ENCODE assay signal across 13 cellular contexts in genomic region chr11:124875401-124875800, GRCh38. TPM values are rescaled to one million over a fixed set of nuclear protein-coding genes. Genes with fewer than 3 reads are reported as not detected.
DNase-seq lines count a peak whose midpoint lies in the region; ATAC-seq, FAIRE-seq and TF ChIP-seq lines count a peak whose summit lies in the region.
"Had no signal": no experiment of that assay in that cellular context is flagged by ENCODE, and none has a peak within 500 bp of the region (broad histone marks: within the 10 kb centered on the region; RNA-seq: fewer than 3 reads in every experiment).

No MANE protein-coding gene starts in this region.

- no peak overlapping the region for H2BK15ac ChIP-seq in H1 (ENCODE audit: low read length)

- no peaks in the 10 kb centered on the region for H3K9me3 ChIP-seq in CD8-positive, alpha-beta memory T cell (ENCODE audit: low read length)
- no peaks in the 10 kb centered on the region for H3K9me3 ChIP-seq in OCI-LY3 (ENCODE audit: insufficient read depth, low read length)
- no peaks in the 10 kb centered on the region for H3K9me3 ChIP-seq in H1 (ENCODE audit: insufficient read depth in 2 of 2, low read depth in 1 of 2, low read length in 1 of 2)
- no peaks in the 10 kb centered on the region for H3K9me3 ChIP-seq in left lung

- H3K79me1 ChIP-seq in H1 (ENCODE audit: low read depth, low read length) = no peaks in the 10 kb centered on the region

- no peak for FAIRE-seq in H1 (lab: Jason Lieb, UNC)

- no peak overlapping the region for H3K23ac ChIP-seq in H1 (ENCODE audit: insufficient read length)

- POLR2A ChIA-PET in CD8-positive, alpha-beta memory T cell (lab: Charles Lee) = no interaction called here
- POLR2A ChIA-PET in H1 (lab: Charles Lee; ENCODE audit: partially characterized antibody) = interaction anchor here (0.6 kb wide), 1 partner anchor 14 kb away, joined by 4 read pairs; no protein-coding TSS in a partner anchor

- ATAC-seq in left lung (no peak), HG03520 (IDR thresholded peaks at IDR 0.05; ENCODE audit: unreplicated experiment) (no peak), HG02870 (IDR thresholded peaks at IDR 0.05; ENCODE audit: unreplicated experiment) (no peak)

- 33% methylated on average over 3 of the region's 3 CpGs; no CpG with 5 or more reads in 1 of the 2 experiments for WGBS in H1 (ENCODE audit: extremely low coverage in 1 of 2, insufficient coverage in 1 of 2, insufficient read length in 1 of 2, insufficient replicate concordance in 2 of 2, low coverage in 1 of 2, low lambda C conversion rate in 2 of 2, missing lambda C conversion rate in 1 of 2), 2 experiments

- H2BK20ac ChIP-seq in H1 (ENCODE audit: low read length) = no peak overlapping the region

- no peak overlapping the region for H4K91ac ChIP-seq in H1 (replicated peaks; ENCODE audit: insufficient read length, low read length)

- TF ChIP-seq POLR2A in H1 (IDR thresholded peaks at IDR 0.05; ENCODE audit: control extremely low read depth in 1 of 2, low read depth in 2 of 2, low read length in 2 of 2) = no peak

- CTCF ChIA-PET in CD8-positive, alpha-beta memory T cell (lab: Charles Lee) = interaction anchor here (0.7 to 2.6 kb wide), 17 partner anchors 9 to 238 kb away, joined by 3 to 21 read pairs (median 5); partner anchors contain the start of genes CCDC15 and ROBO3
- CTCF ChIA-PET in H1 (lab: Charles Lee; ENCODE audit: partially characterized antibody) = interaction anchor here (0.9 to 3.0 kb wide), 9 partner anchors 9 to 73 kb away, joined by 3 to 22 read pairs (median 5); no protein-coding TSS in a partner anchor

- peaks cover 14 to 26% (median 21%) of the 10 kb centered on the region in 3 donors for H3K4me1 Mint-ChIP-seq in CD8-positive, alpha-beta memory T cell
- H3K4me1 Mint-ChIP-seq in osteocyte (ENCODE audit: unreplicated experiment) = peaks cover 17% of the 10 kb centered on the region

- DNase-seq in CD8-positive, alpha-beta memory T cell = peak in 1 of 5 donors; percentile 25
- no peak for DNase-seq in H1 (ENCODE audit: low read depth in 1 of 2, low spot score in 2 of 2)
- DNase-seq in osteocyte (ENCODE audit: extremely low spot score, unreplicated experiment) = no peak
- no peak for DNase-seq in left lung
- no peak for DNase-seq in DMS53 (lab: John Stamatoyannopoulos, UW)
- DNase-seq: activated effector memory CD4-positive, alpha-beta T cell treated with anti-CD3 and anti-CD28 coated beads, Interleukin-2, amount 50 U/mL, for 16 hours; Karpas-422; retina; RPMI8226 had no signal

- peaks cover 34 to 48% of the 10 kb centered on the region in 2 donors for H3K27me3 Mint-ChIP-seq in CD8-positive, alpha-beta memory T cell
- peaks cover 36% of the 10 kb centered on the region for H3K27me3 Mint-ChIP-seq in osteocyte (ENCODE audit: unreplicated experiment)

- TF ChIP-seq RAD21 in H1 (IDR thresholded peaks at IDR 0.05 in 1 of 2, conservative IDR thresholded peaks at IDR 0.05 in 1 of 2; ENCODE audit: low read depth in 2 of 2, low read length in 2 of 2) = no peak

- peaks cover 16% of the 10 kb centered on the region for H3K4me1 ChIP-seq in CD8-positive, alpha-beta memory T cell (ENCODE audit: insufficient read depth, low read length)
- H3K4me1 ChIP-seq in OCI-LY3 (ENCODE audit: low read length) (peaks cover 4% of the 10 kb centered on the region; the same call in 1 of the 2 replicates), H1 (replicated peaks in 1 of 4; ENCODE audit: control insufficient read depth in 3 of 4, insufficient read depth in 4 of 4, low read length in 3 of 4) (peaks cover 0 to 12% (median 8%) of the 10 kb centered on the region in 4 experiments; a peak in 5 of 7 replicates), left lung (peaks cover 11 to 17% of the 10 kb centered on the region in 2 donors)

- no peak overlapping the region for H2BK120ac ChIP-seq in H1 (replicated peaks; ENCODE audit: low read depth, low read length)

- peaks cover 8% of the 10 kb centered on the region; the same call in 1 of the 2 replicates for H3K23me2 ChIP-seq in H1 (ENCODE audit: low read depth, low read length)

- intact Hi-C loops in left lung (cut with DNase I) = no loop called here

- H2AFZ ChIP-seq in OCI-LY3 (ENCODE audit: low read depth, low read length) (peak overlapping the region; percentile 92; the same call in 1 of the 2 replicates), H1 (ENCODE audit: low read length) (no peak overlapping the region)

- no peak overlapping the region for H4K5ac ChIP-seq in H1 (ENCODE audit: insufficient read length, low read depth, low read length)

- no peak overlapping the region for H3K27ac ChIP-seq in CD8-positive, alpha-beta memory T cell (ENCODE audit: low read depth, low read length)
- no peak overlapping the region for H3K27ac ChIP-seq in OCI-LY3 (ENCODE audit: low read length)
- H3K27ac ChIP-seq in H1 (ENCODE audit: low read depth, low read length) = no peak overlapping the region
- no peak overlapping the region for H3K27ac ChIP-seq in left lung

- H3K9me3 Mint-ChIP-seq in CD8-positive, alpha-beta memory T cell = peaks cover 0 to under 1% (median 0%) of the 10 kb centered on the region in 5 donors
- H3K9me3 Mint-ChIP-seq in osteocyte (ENCODE audit: unreplicated experiment) = no peaks in the 10 kb centered on the region

- no peak overlapping the region for H3K56ac ChIP-seq in H1 (replicated peaks; ENCODE audit: insufficient read length, low read depth, low read length)

- H2AK5ac ChIP-seq in H1 (ENCODE audit: low read depth, low read length) = no peak overlapping the region

- no peak overlapping the region for H3K4me3 ChIP-seq in CD8-positive, alpha-beta memory T cell (ENCODE audit: low read length)
- H3K4me3 ChIP-seq in OCI-LY3 (ENCODE audit: low read length) (peak overlapping the region; percentile 92; the same call in 1 of the 2 replicates), H1 (ENCODE audit: extremely low read depth in 1 of 4, insufficient read depth in 2 of 4, low read depth in 3 of 4, low read length in 4 of 4) (peak overlapping the region in 3 of 4 experiments; percentile 56 to 76 (median 66); a peak in 6 of 8 replicates), left lung (no peak overlapping the region)

- H3K9ac ChIP-seq in OCI-LY3 (ENCODE audit: low read length) = no peak overlapping the region; the same call in 1 of the 2 replicates
- no peak overlapping the region for H3K9ac ChIP-seq in H1 (replicated peaks in 1 of 4; ENCODE audit: extremely low read depth in 1 of 4, low read depth in 3 of 4, low read length in 3 of 4)

- H3K4me2 ChIP-seq in OCI-LY3 (ENCODE audit: low read length) = peak overlapping the region; percentile 82; the same call in 1 of the 2 replicates
- H3K4me2 ChIP-seq in H1 (ENCODE audit: insufficient read depth in 1 of 2, low read depth in 2 of 2, low read length in 2 of 2) = peak overlapping the region; percentile 40 to 75

- no peak for TF ChIP-seq EP300 in H1 (IDR thresholded peaks at IDR 0.05; ENCODE audit: borderline replicate concordance in 1 of 2, low read depth in 2 of 2, low read length in 2 of 2)

- H3K4me3 Mint-ChIP-seq in CD8-positive, alpha-beta memory T cell = peak overlapping the region; percentile 67 to 97 (median 80)
- peak overlapping the region; percentile 85 for H3K4me3 Mint-ChIP-seq in osteocyte (ENCODE audit: unreplicated experiment)

- peak overlapping the region in 5 of 8 donors; percentile 33 to 64 (median 48) for H3K27ac Mint-ChIP-seq in CD8-positive, alpha-beta memory T cell
- peak overlapping the region; percentile 56 for H3K27ac Mint-ChIP-seq in osteocyte (ENCODE audit: unreplicated experiment)

- no peak overlapping the region for H3K4ac ChIP-seq in H1 (replicated peaks; ENCODE audit: insufficient read length, low read depth, low read length)

- H4K8ac ChIP-seq in H1 (ENCODE audit: extremely low read depth, insufficient read depth, low read length) = no peak overlapping the region

- H3K27me3 ChIP-seq in CD8-positive, alpha-beta memory T cell (ENCODE audit: insufficient read depth, low read length, poor library complexity, severe bottlenecking) = peaks cover 3% of the 10 kb centered on the region
- H3K27me3 ChIP-seq in OCI-LY3 (ENCODE audit: low read depth, low read length) = peaks cover 8% of the 10 kb centered on the region; the same call in 1 of the 2 replicates
- H3K27me3 ChIP-seq in H1 (replicated peaks in 1 of 4; ENCODE audit: control insufficient read depth in 3 of 4, extremely low read depth in 1 of 4, insufficient read depth in 3 of 4, low read length in 3 of 4) = peaks cover 11 to 56% (median 48%) of the 10 kb centered on the region in 4 experiments
- peaks cover 17 to 75% of the 10 kb centered on the region in 2 donors for H3K27me3 ChIP-seq in left lung

- H4K20me1 ChIP-seq in OCI-LY3 (ENCODE audit: insufficient read depth, low read length) (no peaks in the 10 kb centered on the region), H1 (replicated peaks in 1 of 2; ENCODE audit: control insufficient read depth in 1 of 2, insufficient read depth in 2 of 2, low read length in 2 of 2) (no peaks in the 10 kb centered on the region)

- no peaks in the 10 kb centered on the region for H3K36me3 ChIP-seq in CD8-positive, alpha-beta memory T cell (ENCODE audit: insufficient read depth, low read length)
- H3K36me3 ChIP-seq in OCI-LY3 (replicated peaks; ENCODE audit: low read depth, low read length) (no peaks in the 10 kb centered on the region), H1 (ENCODE audit: control insufficient read depth in 2 of 4, insufficient read depth in 4 of 4, low read length in 3 of 4) (no peaks in the 10 kb centered on the region), left lung (no peaks in the 10 kb centered on the region)

- H3K18ac ChIP-seq in H1 (ENCODE audit: extremely low read depth, low read length) = 0 out of 2 replicates have a peak overlapping the region, but pooled peaks have one; percentile 28

- H2BK5ac ChIP-seq in H1 (ENCODE audit: low read depth, low read length) = no peak overlapping the region

- no peak overlapping the region for H3K14ac ChIP-seq in H1 (ENCODE audit: insufficient read length)

- H3K79me2 ChIP-seq in OCI-LY3 (ENCODE audit: low read length) (no peaks in the 10 kb centered on the region), H1 (ENCODE audit: control insufficient read depth in 1 of 2, insufficient read depth in 2 of 2, low read length in 2 of 2) (no peaks in the 10 kb centered on the region)

- TF ChIP-seq CTCF in OCI-LY3 (IDR thresholded peaks at IDR 0.05; ENCODE audit: low read depth, low read length) (no peak), H1 (IDR thresholded peaks at IDR 0.05; ENCODE audit: control extremely low read depth in 1 of 3, insufficient read depth in 1 of 3, low read depth in 1 of 3, low read length in 3 of 3) (no peak), osteocyte (IDR thresholded peaks at IDR 0.05) (no peak), left lung (IDR thresholded peaks at IDR 0.05) (no peak)

- peaks cover 0 to 2% (median 0%) of the 10 kb centered on the region in 3 donors for H3K36me3 Mint-ChIP-seq in CD8-positive, alpha-beta memory T cell
- H3K36me3 Mint-ChIP-seq in osteocyte (ENCODE audit: unreplicated experiment) = no peaks in the 10 kb centered on the region

- H2BK12ac ChIP-seq in H1 (ENCODE audit: low read depth, low read length) = no peak overlapping the region

RNA-seq across cellular contexts. Expression of gene ROBO3, which starts 10.2 kb away (rescaled TPM):
- total RNA-seq in CD8-positive, alpha-beta memory T cell = 1 to 10 TPM; 7.7 to 9.4 TPM
- 2.2 TPM for polyA plus RNA-seq in CD8-positive, alpha-beta memory T cell
- 7.8 and 12.1 TPM in 2 replicates for total RNA-seq in H1 (2021; fragmentation: NEBNext Ultra II Directional; extraction: Animal tissue kit (Norgen Biotek cat#: 25700))
- polyA plus RNA-seq in H1 (2011; rRNA removed) = 24.6 and 42.1 TPM in 2 replicates
- 29.6 TPM for polyA plus RNA-seq in H1 (2011; cell fraction: cytosol; rRNA removed)
- polyA plus RNA-seq in H1 (2011; cell fraction: nucleus; rRNA removed) = 136 TPM
- polyA plus RNA-seq in H1 (2012, experiment 1 of 2) = 11.8 to 25.7 TPM (median 17.2 TPM) in 4 replicates
- polyA plus RNA-seq in H1 (2012, experiment 2 of 2) = 11.5 TPM
- polyA plus RNA-seq in H1 (2013, experiment 1 of 2) = 20.1 TPM
- 18.8 TPM for polyA plus RNA-seq in H1 (2013, experiment 2 of 2)
- 6.2 and 7.0 TPM in 2 replicates for polyA minus RNA-seq in H1 (2011; rRNA and poly(A)+ RNA removed)
- polyA minus RNA-seq in H1 (2011; cell fraction: cytosol; rRNA and poly(A)+ RNA removed) = 4.0 TPM
- 15.6 TPM for polyA minus RNA-seq in H1 (2011; cell fraction: nucleus; rRNA and poly(A)+ RNA removed)
- 14.5 and 15.3 TPM in 2 replicates for total RNA-seq in osteocyte
- total RNA-seq in left lung = 10 to 100 TPM; 11.0 to 11.4 TPM

RNA-seq across cellular contexts. Expression of gene ROBO4, which starts 22.3 kb away (rescaled TPM):
- not detected for total RNA-seq in CD8-positive, alpha-beta memory T cell
- not detected for polyA plus RNA-seq in CD8-positive, alpha-beta memory T cell
- total RNA-seq in H1 (2021; fragmentation: NEBNext Ultra II Directional; extraction: Animal tissue kit (Norgen Biotek cat#: 25700)) = not detected in 2 replicates
- polyA plus RNA-seq in H1 (2011; rRNA removed) = 0.03 TPM in 1 of 2 replicates, not detected in the other
- not detected for polyA plus RNA-seq in H1 (2011; cell fraction: cytosol; rRNA removed)
- not detected for polyA plus RNA-seq in H1 (2011; cell fraction: nucleus; rRNA removed)
- 0.06 TPM in 1 of 4 replicates, not detected in the others for polyA plus RNA-seq in H1 (2012, experiment 1 of 2)
- 0.07 TPM for polyA plus RNA-seq in H1 (2012, experiment 2 of 2)
- not detected for polyA plus RNA-seq in H1 (2013, experiment 1 of 2)
- not detected for polyA plus RNA-seq in H1 (2013, experiment 2 of 2)
- not detected in 2 replicates for polyA minus RNA-seq in H1 (2011; rRNA and poly(A)+ RNA removed)
- not detected for polyA minus RNA-seq in H1 (2011; cell fraction: cytosol; rRNA and poly(A)+ RNA removed)
- not detected for polyA minus RNA-seq in H1 (2011; cell fraction: nucleus; rRNA and poly(A)+ RNA removed)
- total RNA-seq in osteocyte = 0.56 TPM in 1 of 2 replicates, not detected in the other
- 10 to 100 TPM; 38.2 to 39.4 TPM for total RNA-seq in left lung

RNA-seq across cellular contexts. Expression of gene HEPN1, which starts 43.6 kb away (rescaled TPM):
- not detected for total RNA-seq in CD8-positive, alpha-beta memory T cell
- not detected for polyA plus RNA-seq in CD8-positive, alpha-beta memory T cell
- not detected in 2 replicates for total RNA-seq in H1 (2021; fragmentation: NEBNext Ultra II Directional; extraction: Animal tissue kit (Norgen Biotek cat#: 25700))
- polyA plus RNA-seq in H1 (2011; rRNA removed) = not detected in 2 replicates
- polyA plus RNA-seq in H1 (2011; cell fraction: cytosol; rRNA removed) = not detected
- 0.07 TPM for polyA plus RNA-seq in H1 (2011; cell fraction: nucleus; rRNA removed)
- polyA plus RNA-seq in H1 (2012, experiment 1 of 2) = not detected in 4 replicates
- polyA plus RNA-seq in H1 (2012, experiment 2 of 2) = not detected
- not detected for polyA plus RNA-seq in H1 (2013, experiment 1 of 2)
- polyA plus RNA-seq in H1 (2013, experiment 2 of 2) = not detected
- 0.16 TPM in 1 of 2 replicates, not detected in the other for polyA minus RNA-seq in H1 (2011; rRNA and poly(A)+ RNA removed)
- polyA minus RNA-seq in H1 (2011; cell fraction: cytosol; rRNA and poly(A)+ RNA removed) = not detected
- polyA minus RNA-seq in H1 (2011; cell fraction: nucleus; rRNA and poly(A)+ RNA removed) = not detected
- not detected in 2 replicates for total RNA-seq in osteocyte
- total RNA-seq in left lung = not detected
- total RNA-seq: ureter had no signal

Comparison
In these comparisons a context has a peak if more than half of its experiments do, and no peak if none do; other contexts are left out.
1. H3K4me3 ChIP-seq: peak in OCI-LY3 (single experiment) and H1 (3 of 4); none in CD8-positive, alpha-beta memory T cell (single experiment) and left lung (0 of 2).
2. RNA of gene ROBO4, which starts 22.3 kb away (total RNA-seq): 38.2 to 39.4 TPM in left lung; 0.56 TPM in osteocyte, not detected in CD8-positive, alpha-beta memory T cell and not detected in H1; every median in the first group is over 10 times any median in the second.